ENCODE assay signal across 14 cellular contexts in genomic region chr11:119782673-119783072, GRCh38. TPM values are rescaled to one million over a fixed set of nuclear protein-coding genes. Genes with fewer than 3 reads are reported as not detected.
DNase-seq lines count a peak whose midpoint lies in the region; ATAC-seq and TF ChIP-seq lines count a peak whose summit lies in the region.
"Had no signal": no experiment of that assay in that cellular context is flagged by ENCODE, and none has a peak within 500 bp of the region (broad histone marks: within the 10 kb centered on the region; RNA-seq: fewer than 3 reads in every experiment).

No MANE protein-coding gene starts in this region.

- intact Hi-C loops in left ventricle myocardium inferior (cut with micrococcal nuclease): no loop called here
- intact Hi-C loops in activated CD8-positive, alpha-beta T cell treated with anti-CD3 and anti-CD28 coated beads for 36 hours (cut with micrococcal nuclease): no loop called here

- no peaks in the 10 kb centered on the region for H3K9me3 Mint-ChIP-seq in activated CD8-positive, alpha-beta T cell treated with anti-CD3 and anti-CD28 coated beads for 36 hours
- H3K9me3 Mint-ChIP-seq: activated naive CD4-positive, alpha-beta T cell treated with anti-CD3 and anti-CD28 coated beads, Interleukin-2, amount 50 U/mL, for 72 hours had no signal

- no peaks in the 10 kb centered on the region for H3K79me2 ChIP-seq in smooth muscle cell (ENCODE audit: low read depth)

- H3K4me3 ChIP-seq in NT2/D1 (ENCODE audit: insufficient read length, low read depth) (no peak overlapping the region), left ventricle myocardium inferior (no peak overlapping the region), smooth muscle cell (no peak overlapping the region)
- H3K4me3 ChIP-seq: MG63, sigmoid colon, testis had no signal

- H3K27ac Mint-ChIP-seq in activated CD8-positive, alpha-beta T cell treated with anti-CD3 and anti-CD28 coated beads for 36 hours: no peak overlapping the region
- H3K27ac Mint-ChIP-seq: activated naive CD4-positive, alpha-beta T cell treated with anti-CD3 and anti-CD28 coated beads, Interleukin-2, amount 50 U/mL, for 72 hours had no signal

- no peak for TF ChIP-seq CTCF in left ventricle myocardium inferior (IDR thresholded peaks at IDR 0.05; ENCODE audit: borderline replicate concordance)
- TF ChIP-seq CTCF in smooth muscle cell (IDR thresholded peaks at IDR 0.05; ENCODE audit: borderline replicate concordance, insufficient read depth, poor library complexity, severe bottlenecking): no peak
- TF ChIP-seq CTCF in activated CD8-positive, alpha-beta T cell treated with anti-CD3 and anti-CD28 coated beads for 36 hours (IDR thresholded peaks at IDR 0.05): no peak

- H3F3A ChIP-seq in smooth muscle cell (ENCODE audit: low read depth): no peaks in the 10 kb centered on the region

- H3K27me3 ChIP-seq in NT2/D1 (ENCODE audit: insufficient read depth, insufficient read length): peaks cover 4% of the 10 kb centered on the region
- peaks cover 29% of the 10 kb centered on the region for H3K27me3 ChIP-seq in left ventricle myocardium inferior (ENCODE audit: low read depth)
- no peaks in the 10 kb centered on the region for H3K27me3 ChIP-seq in smooth muscle cell (ENCODE audit: low read depth)
- H3K27me3 ChIP-seq: MG63, testis had no signal

- no peak for DNase-seq in NT2/D1 (ENCODE audit: low read depth, low spot score)
- DNase-seq in left ventricle myocardium inferior: no peak
- DNase-seq in smooth muscle cell (lab: John Stamatoyannopoulos, UW; ENCODE audit: unreplicated experiment): no peak
- DNase-seq in activated CD8-positive, alpha-beta T cell treated with anti-CD3 and anti-CD28 coated beads for 36 hours: no peak
- DNase-seq in activated CD4-positive, alpha-beta T cell treated with anti-CD3 and anti-CD28 coated beads for 4 hours: no peak
- DNase-seq in LoVo (ENCODE audit: low spot score): no peak
- DNase-seq: dermis blood vessel endothelial cell, MG63, SIG-M5, sigmoid colon, testis had no signal

- H3K4me1 ChIP-seq in NT2/D1 (ENCODE audit: insufficient read depth, insufficient read length) (peaks cover 11% of the 10 kb centered on the region), left ventricle myocardium inferior (peaks cover 48% of the 10 kb centered on the region), smooth muscle cell (ENCODE audit: low read depth) (peaks cover 13% of the 10 kb centered on the region)
- H3K4me1 ChIP-seq: Caco-2, sigmoid colon had no signal

- H3K9ac ChIP-seq in NT2/D1 (ENCODE audit: insufficient read length, low read depth) (peak overlapping the region; percentile 42), smooth muscle cell (ENCODE audit: low read depth) (no peak overlapping the region)

- no peaks in the 10 kb centered on the region for H4K20me1 ChIP-seq in smooth muscle cell (ENCODE audit: low read depth)

- peaks cover 6% of the 10 kb centered on the region for H3K27me3 Mint-ChIP-seq in activated CD8-positive, alpha-beta T cell treated with anti-CD3 and anti-CD28 coated beads for 36 hours

- CTCF ChIA-PET in activated CD8-positive, alpha-beta T cell treated with anti-CD3 and anti-CD28 coated beads for 36 hours (lab: Charles Lee): no interaction called here

- POLR2A ChIA-PET in activated CD8-positive, alpha-beta T cell treated with anti-CD3 and anti-CD28 coated beads for 36 hours (lab: Charles Lee): no interaction called here

- ATAC-seq in GM18868 (IDR thresholded peaks at IDR 0.05; ENCODE audit: unreplicated experiment): peak; percentile 56
- ATAC-seq in activated CD8-positive, alpha-beta T cell treated with anti-CD3 and anti-CD28 coated beads for 36 hours: no peak
- ATAC-seq: activated naive CD4-positive, alpha-beta T cell treated with anti-CD3 and anti-CD28 coated beads, Interleukin-2, amount 50 U/mL, for 72 hours had no signal

- H3K4me1 Mint-ChIP-seq in activated CD8-positive, alpha-beta T cell treated with anti-CD3 and anti-CD28 coated beads for 36 hours (ENCODE audit: low read depth): no peaks in the 10 kb centered on the region

- no peaks in the 10 kb centered on the region for H3K36me3 Mint-ChIP-seq in activated CD8-positive, alpha-beta T cell treated with anti-CD3 and anti-CD28 coated beads for 36 hours (ENCODE audit: low read depth)
- H3K36me3 Mint-ChIP-seq: activated naive CD4-positive, alpha-beta T cell treated with anti-CD3 and anti-CD28 coated beads, Interleukin-2, amount 50 U/mL, for 72 hours had no signal

- WGBS in smooth muscle cell (ENCODE audit: low lambda C conversion rate): 7% methylated on average over 7 of the region's 7 CpGs

- peak overlapping the region; percentile 67 for H2AFZ ChIP-seq in smooth muscle cell (ENCODE audit: low read depth)

- no peak overlapping the region for H3K4me3 Mint-ChIP-seq in activated CD8-positive, alpha-beta T cell treated with anti-CD3 and anti-CD28 coated beads for 36 hours

- H3K9me3 ChIP-seq in NT2/D1 (ENCODE audit: insufficient read depth, low read length) (no peaks in the 10 kb centered on the region; the same call in 1 of the 2 replicates), left ventricle myocardium inferior (replicated peaks) (peaks cover 15% of the 10 kb centered on the region), smooth muscle cell (replicated peaks; ENCODE audit: low read depth) (no peaks in the 10 kb centered on the region)
- H3K9me3 ChIP-seq: Caco-2, testis had no signal

- peak overlapping the region; percentile 74 for H3K4me2 ChIP-seq in smooth muscle cell

- H3K27ac ChIP-seq in left ventricle myocardium inferior (replicated peaks) (peak overlapping the region; percentile 66), smooth muscle cell (ENCODE audit: low read depth) (peak overlapping the region; percentile 68)
- H3K27ac ChIP-seq: sigmoid colon, testis had no signal

- no peaks in the 10 kb centered on the region for H3K36me3 ChIP-seq in NT2/D1 (ENCODE audit: insufficient read depth, insufficient read length, low read length)
- H3K36me3 ChIP-seq in left ventricle myocardium inferior: no peaks in the 10 kb centered on the region
- H3K36me3 ChIP-seq in smooth muscle cell (ENCODE audit: low read depth): no peaks in the 10 kb centered on the region
- H3K36me3 ChIP-seq: MG63, sigmoid colon had no signal

RNA-seq across cellular contexts. Expression of gene NECTIN1, which starts 53.7 kb away (rescaled TPM):
- total RNA-seq in left ventricle myocardium inferior (22.9 TPM), smooth muscle cell (9.1 and 10.1 TPM in 2 replicates)
- 4.9 and 7.1 TPM in 2 replicates for polyA plus RNA-seq in smooth muscle cell
- total RNA-seq in activated CD8-positive, alpha-beta T cell treated with anti-CD3 and anti-CD28 coated beads for 36 hours: 1 to 10 TPM; 2.6 to 3.8 TPM
